ENCODE assay signal across 8 cellular contexts in the genomic region with DNA sequence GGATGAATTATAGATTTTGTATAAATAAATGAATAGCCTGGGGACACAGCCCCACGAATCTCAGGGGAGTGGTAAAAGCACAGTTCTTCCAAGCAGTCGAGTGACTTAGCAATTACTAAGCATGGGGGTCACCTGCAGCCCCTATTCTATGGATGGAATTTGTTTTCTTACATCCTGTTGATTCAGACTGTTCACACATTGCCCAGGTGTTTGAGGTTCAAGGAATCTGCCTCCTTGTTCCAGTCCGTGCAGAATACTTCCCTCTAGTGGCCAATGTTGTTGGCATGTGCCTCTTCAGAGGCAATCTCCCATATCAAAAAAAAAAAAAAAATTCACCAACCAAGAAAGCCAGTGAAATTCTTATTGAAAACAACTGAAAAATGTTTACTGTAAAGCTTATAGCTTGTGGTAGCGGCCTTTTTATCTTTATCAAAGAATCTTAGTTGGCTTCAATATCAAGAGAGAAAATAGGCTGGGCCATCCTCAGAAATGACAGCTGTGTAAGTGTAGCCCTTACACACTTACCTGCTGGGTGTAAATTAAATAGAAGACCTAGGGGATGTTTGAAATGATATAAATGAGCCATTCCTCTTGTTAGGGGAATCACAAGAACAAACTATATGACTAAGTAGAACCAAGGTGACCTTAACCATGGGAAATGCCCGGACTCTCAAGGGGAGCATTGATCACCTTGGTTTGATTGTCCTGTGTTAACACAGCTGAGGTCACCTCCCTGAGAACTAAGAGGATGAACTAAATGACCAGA.
A peak's percentile ranks its signal among the peaks of the same experiment; 100 is the strongest.
DNase-seq lines count a peak whose midpoint lies in the region; ATAC-seq and TF ChIP-seq lines count a peak whose summit lies in the region.

No MANE protein-coding gene starts in this region.

- no peak overlapping the region for H2AFZ ChIP-seq in parathyroid adenoma

- H3K4me3 ChIP-seq in foreskin fibroblast (ENCODE audit: low read depth in 1 of 2, low read length in 2 of 2) = no peak overlapping the region
- H3K4me3 ChIP-seq in parathyroid adenoma (ENCODE audit: low read depth, low read length) = no peak overlapping the region

- H3K27ac ChIP-seq in parathyroid adenoma = no peak overlapping the region

- no peaks in the 10 kb centered on the region for H3K79me2 ChIP-seq in parathyroid adenoma

- DNase-seq in COLO829 (ENCODE audit: low spot score) (peak; percentile 22), NCI-H2081 treated with DMSO at 0.1 percent for 48 hours (lab: John Stamatoyannopoulos, UW) (peak; percentile 26), foreskin fibroblast (peak; percentile 62 to 86), cerebellar nuclear complex (lab: John Stamatoyannopoulos, UW) (no peak)
- DNase-seq in activated CD4-positive, alpha-beta T cell treated with anti-CD3 and anti-CD28 coated beads, Interleukin-2, amount 50 U/mL, for 4 hours = peak; percentile 6 to 13

- no peak overlapping the region for H3K9ac ChIP-seq in parathyroid adenoma

- H3K4me1 ChIP-seq in parathyroid adenoma = no peaks in the 10 kb centered on the region

- H3K4me2 ChIP-seq in parathyroid adenoma (ENCODE audit: low read length) = no peak overlapping the region

- ATAC-seq in GM21619 (IDR thresholded peaks at IDR 0.05; ENCODE audit: unreplicated experiment) (peak; percentile 58), GM18870 (IDR thresholded peaks at IDR 0.05; ENCODE audit: unreplicated experiment) (no peak)

- TF ChIP-seq CTCF in foreskin fibroblast (IDR thresholded peaks at IDR 0.05; ENCODE audit: low read depth, low read length) (peak; percentile 82), parathyroid adenoma (IDR thresholded peaks at IDR 0.05) (peak; percentile 55)

- H3K27me3 ChIP-seq in parathyroid adenoma (ENCODE audit: control insufficient read depth, insufficient read depth, low read length) = no peaks in the 10 kb centered on the region

- H3K9me3 ChIP-seq in parathyroid adenoma (ENCODE audit: control insufficient read depth, low read length) = no peaks in the 10 kb centered on the region

- no peaks in the 10 kb centered on the region for H3K36me3 ChIP-seq in parathyroid adenoma (ENCODE audit: control insufficient read depth, insufficient read depth, low read length)

Comparison
In these comparisons a context has a peak if more than half of its experiments do, and no peak if none do; other contexts are left out.
1. DNase-seq: peak in COLO829 (single experiment), NCI-H2081 treated with DMSO at 0.1 percent for 48 hours (single experiment), activated CD4-positive, alpha-beta T cell treated with anti-CD3 and anti-CD28 coated beads, Interleukin-2, amount 50 U/mL, for 4 hours (2 of 2) and foreskin fibroblast (2 of 2); none in cerebellar nuclear complex (0 of 2).